Comparison of ENCODE assay signal across 9 cellular contexts in genomic region chr3:185928532-185928931, GRCh38. TPM values are rescaled to one million over a fixed set of nuclear protein-coding genes. Genes with fewer than 3 reads are reported as not detected.
A peak's percentile ranks its signal among the peaks of the same experiment; 100 is the strongest.
DNase-seq lines count a peak whose midpoint lies in the region; ATAC-seq, FAIRE-seq and TF ChIP-seq lines count a peak whose summit lies in the region.
"Had no signal": no experiment of that assay in that cellular context is flagged by ENCODE, and none has a peak within 500 bp of the region (broad histone marks: within the 10 kb centered on the region; RNA-seq: fewer than 3 reads in every experiment).

No MANE protein-coding gene starts in this region.

- no peaks in the 10 kb centered on the region for H3K9me1 ChIP-seq in endothelial cell of umbilical vein (replicated peaks; ENCODE audit: control insufficient read depth, extremely low read depth, insufficient read depth, low read length)

- peaks cover 71% of the 10 kb centered on the region for H3K4me1 Mint-ChIP-seq in T-helper 2 cell treated with Interferon-gamma antibody and Interleukin-4, amounts not matched to agents 5 μg/mL and 100 μg/mL, for 36 hours (ENCODE audit: low read depth)

- H3K4me3 Mint-ChIP-seq in T-helper 2 cell treated with Interferon-gamma antibody and Interleukin-4, amounts not matched to agents 5 μg/mL and 100 μg/mL, for 36 hours = peak overlapping the region; percentile 100

- H4K20me1 ChIP-seq in endothelial cell of umbilical vein (replicated peaks; ENCODE audit: control insufficient read depth, extremely low read depth, insufficient read depth, low read length) = peaks cover 57% of the 10 kb centered on the region

- FAIRE-seq in endothelial cell of umbilical vein (lab: Jason Lieb, UNC) = no peak
- FAIRE-seq: RCC 7860 had no signal

- H3K9me3 ChIP-seq in RWPE2 (ENCODE audit: severe bottlenecking) (no peaks in the 10 kb centered on the region), endothelial cell of umbilical vein (replicated peaks; ENCODE audit: control insufficient read depth, insufficient read depth, low read length) (no peaks in the 10 kb centered on the region), skeletal muscle satellite cell (replicated peaks; ENCODE audit: low read length) (no peaks in the 10 kb centered on the region)

- peaks cover 56% of the 10 kb centered on the region for H3K4me1 ChIP-seq in RWPE2 (ENCODE audit: insufficient read depth, poor library complexity, severe bottlenecking)
- H3K4me1 ChIP-seq in endothelial cell of umbilical vein (ENCODE audit: control insufficient read depth, extremely low read depth, insufficient read depth, low read length) = peaks cover 65% of the 10 kb centered on the region
- H3K4me1 ChIP-seq in skeletal muscle satellite cell (ENCODE audit: control insufficient read depth, insufficient read depth, low read length) = peaks cover 69% of the 10 kb centered on the region

- ATAC-seq in RWPE2 (ENCODE audit: low read depth) (no peak), GM18870 (IDR thresholded peaks at IDR 0.05; ENCODE audit: unreplicated experiment) (no peak), HG02763 (IDR thresholded peaks at IDR 0.05; ENCODE audit: unreplicated experiment) (no peak)

- TF ChIP-seq CTCF in RWPE2 (IDR thresholded peaks at IDR 0.05; ENCODE audit: poor library complexity, severe bottlenecking) (no peak), endothelial cell of umbilical vein (IDR thresholded peaks at IDR 0.05; ENCODE audit: extremely low read depth in 1 of 2, insufficient read depth in 1 of 2, low read depth in 1 of 2, low read length in 2 of 2) (no peak)

- peak overlapping the region; percentile 98 for H3K4me2 ChIP-seq in endothelial cell of umbilical vein (ENCODE audit: insufficient read depth, low read length)
- peak overlapping the region; percentile 84 for H3K4me2 ChIP-seq in skeletal muscle satellite cell (ENCODE audit: low read length)

- peaks cover 100% of the 10 kb centered on the region for H3K36me3 ChIP-seq in RWPE2 (ENCODE audit: low read depth)
- peaks cover 17 to 25% of the 10 kb centered on the region in 2 experiments for H3K36me3 ChIP-seq in endothelial cell of umbilical vein (ENCODE audit: control insufficient read depth in 2 of 2, extremely low read depth in 1 of 2, insufficient read depth in 2 of 2, low read length in 2 of 2)
- H3K36me3 ChIP-seq in skeletal muscle satellite cell (ENCODE audit: insufficient read depth, low read length) = peaks cover 77% of the 10 kb centered on the region

- BruUV-seq in endothelial cell of umbilical vein (replicated peaks; lab: Mats Ljungman, UMichigan) = no TSS peak

- dilution Hi-C loops in endothelial cell of umbilical vein (cut with MboI; ENCODE audit: extremely low pct_ligation_motif_present, low sequenced_read_pairs) = no loop called here

- POLR2A ChIA-PET in endothelial cell of umbilical vein (lab: Charles Lee) = interaction anchor here (2.0 kb wide), 1 partner anchor 9 kb away, joined by 9 read pairs; the partner anchor contains the start of gene TRA2B

- intact Hi-C loops in endothelial cell of umbilical vein (cut with micrococcal nuclease) = no loop called here

- CTCF ChIA-PET in endothelial cell of umbilical vein (lab: Charles Lee) = interaction anchor here (0.6 to 2.8 kb wide), 6 partner anchors 15 to 268 kb away, joined by 3 to 14 read pairs (median 6); no protein-coding TSS in a partner anchor

- no peaks in the 10 kb centered on the region for H3K27me3 Mint-ChIP-seq in T-helper 2 cell treated with Interferon-gamma antibody and Interleukin-4, amounts not matched to agents 5 μg/mL and 100 μg/mL, for 36 hours (ENCODE audit: low read depth)

- H3K4me3 ChIP-seq in RWPE2 (ENCODE audit: severe bottlenecking) = no peak overlapping the region
- H3K4me3 ChIP-seq in endothelial cell of umbilical vein (replicated peaks in 1 of 3; ENCODE audit: insufficient read depth in 1 of 3, low read depth in 1 of 3, low read length in 3 of 3) = peak overlapping the region in 1 of 3 experiments; percentile 35
- H3K4me3 ChIP-seq in skeletal muscle satellite cell (ENCODE audit: low read length) = peak overlapping the region; percentile 32

- DNase-seq in T-helper 2 cell treated with Interferon-gamma antibody and Interleukin-4, amounts not matched to agents 5 μg/mL and 100 μg/mL, for 36 hours (ENCODE audit: low spot score) = no peak
- DNase-seq in T-helper 2 cell (no peak), RWPE2 (ENCODE audit: low spot score) (no peak), endothelial cell of umbilical vein (ENCODE audit: low read depth, low spot score) (no peak), NCI-H2029 (lab: John Stamatoyannopoulos, UW) (no peak)

- H3K27me3 ChIP-seq in RWPE2 (ENCODE audit: insufficient read depth, poor library complexity, severe bottlenecking) (no peaks in the 10 kb centered on the region), endothelial cell of umbilical vein (ENCODE audit: control insufficient read depth in 2 of 2, insufficient read depth in 2 of 2, low read length in 2 of 2) (no peaks in the 10 kb centered on the region), skeletal muscle satellite cell (ENCODE audit: control insufficient read depth, insufficient read depth, low read length) (no peaks in the 10 kb centered on the region)

- H3K27ac ChIP-seq in RWPE2 (ENCODE audit: poor library complexity, severe bottlenecking) = peak overlapping the region; percentile 23
- no peak overlapping the region for H3K27ac ChIP-seq in endothelial cell of umbilical vein (ENCODE audit: insufficient read depth, low read depth, low read length)

- no peak overlapping the region for H2AFZ ChIP-seq in endothelial cell of umbilical vein (ENCODE audit: low read depth, low read length)

- no peak for TF ChIP-seq POLR2A in endothelial cell of umbilical vein (IDR thresholded peaks at IDR 0.05; ENCODE audit: low read depth, low read length)

- peaks cover 93% of the 10 kb centered on the region for H3K36me3 Mint-ChIP-seq in T-helper 2 cell treated with Interferon-gamma antibody and Interleukin-4, amounts not matched to agents 5 μg/mL and 100 μg/mL, for 36 hours (ENCODE audit: low read depth)

- peaks cover 100% of the 10 kb centered on the region for H3K79me2 ChIP-seq in endothelial cell of umbilical vein (ENCODE audit: control insufficient read depth, insufficient read depth, low read length)

- no peaks in the 10 kb centered on the region for H3K9me3 Mint-ChIP-seq in T-helper 2 cell treated with Interferon-gamma antibody and Interleukin-4, amounts not matched to agents 5 μg/mL and 100 μg/mL, for 36 hours

- H3K27ac Mint-ChIP-seq in T-helper 2 cell treated with Interferon-gamma antibody and Interleukin-4, amounts not matched to agents 5 μg/mL and 100 μg/mL, for 36 hours = peak overlapping the region; percentile 73

- H3K9ac ChIP-seq in endothelial cell of umbilical vein (replicated peaks; ENCODE audit: extremely low read depth, insufficient read depth, low read length) (no peak overlapping the region), skeletal muscle satellite cell (ENCODE audit: low read depth, low read length) (no peak overlapping the region)

TF ChIP-seq in endothelial cell of umbilical vein, 7 proteins besides CTCF, POLR2A, EP300 and RAD21:
- no peak for TF ChIP-seq MYC (IDR thresholded peaks at IDR 0.05; ENCODE audit: low read depth, low read length)
- TF ChIP-seq POLR2AphosphoS5 (IDR thresholded peaks at IDR 0.05; ENCODE audit: insufficient read depth, low read depth, low read length) = no peak
- no peak for TF ChIP-seq GATA2 (IDR thresholded peaks at IDR 0.05; ENCODE audit: insufficient read depth, insufficient read length, low read depth, low read length)
- TF ChIP-seq, protein P1, sequence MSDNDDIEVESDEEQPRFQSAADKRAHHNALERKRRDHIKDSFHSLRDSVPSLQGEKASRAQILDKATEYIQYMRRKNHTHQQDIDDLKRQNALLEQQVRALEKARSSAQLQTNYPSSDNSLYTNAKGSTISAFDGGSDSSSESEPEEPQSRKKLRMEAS (IDR thresholded peaks at IDR 0.05; ENCODE audit: insufficient read depth, insufficient read length) = no peak
- TF ChIP-seq JUN (IDR thresholded peaks at IDR 0.05; ENCODE audit: borderline replicate concordance, insufficient read depth, insufficient read length, low read depth) = no peak
- no peak for TF ChIP-seq EZH2 (IDR thresholded peaks at IDR 0.05; ENCODE audit: borderline replicate concordance, low read depth, low read length, severe bottlenecking)
- TF ChIP-seq FOS (IDR thresholded peaks at IDR 0.05; ENCODE audit: borderline replicate concordance, insufficient read depth, low read length) = no peak
TF ChIP-seq in endothelial cell of umbilical vein: peak in this region for 0.

RNA-seq across cellular contexts. Expression of gene TRA2B, which starts 9.3 kb away (rescaled TPM):
- 199 and 214 TPM in 2 replicates for total RNA-seq in endothelial cell of umbilical vein
- 143 and 173 TPM in 2 replicates for polyA plus RNA-seq in endothelial cell of umbilical vein
- 154 and 167 TPM in 2 replicates for polyA plus RNA-seq in endothelial cell of umbilical vein (2011; cell fraction: cytosol; rRNA removed)
- polyA plus RNA-seq in endothelial cell of umbilical vein (2011; cell fraction: nucleus; rRNA removed) = 412 and 413 TPM in 2 replicates
- polyA plus RNA-seq in endothelial cell of umbilical vein (2012) = 112 and 175 TPM in 2 replicates
- polyA minus RNA-seq in endothelial cell of umbilical vein = 267 and 283 TPM in 2 replicates
- polyA minus RNA-seq in endothelial cell of umbilical vein (2011; cell fraction: cytosol; rRNA and poly(A)+ RNA removed) = 249 TPM
- polyA minus RNA-seq in endothelial cell of umbilical vein (2011; cell fraction: nucleus; rRNA and poly(A)+ RNA removed) = 589 and 656 TPM in 2 replicates
- total RNA-seq in skeletal muscle satellite cell (2012; rRNA removed) = 213 and 218 TPM in 2 replicates
